In genomic region chr1:94538243-94538827, GRCh38 we compare ENCODE assay signal across 14 cellular contexts. TPM values are rescaled to one million over a fixed set of nuclear protein-coding genes. Genes with fewer than 3 reads are reported as not detected.
DNase-seq lines count a peak whose midpoint lies in the region; ATAC-seq and TF ChIP-seq lines count a peak whose summit lies in the region.
"Had no signal": no experiment of that assay in that cellular context is flagged by ENCODE, and none has a peak within 500 bp of the region (broad histone marks: within the 10 kb centered on the region; RNA-seq: fewer than 3 reads in every experiment).

No MANE protein-coding gene starts in this region.

- H3K9me3 Mint-ChIP-seq in CD8-positive, alpha-beta T cell: no peaks in the 10 kb centered on the region

- peaks cover 20% of the 10 kb centered on the region for H3K4me1 Mint-ChIP-seq in CD8-positive, alpha-beta T cell (ENCODE audit: low read depth)

- H3K9ac ChIP-seq in adipocyte (ENCODE audit: low read length) (peak overlapping the region; percentile 87), rectal smooth muscle tissue (ENCODE audit: low read length) (no peak overlapping the region)

- no peak for TF ChIP-seq EP300 in gastroesophageal sphincter (IDR thresholded peaks at IDR 0.05)

- no peak for TF ChIP-seq POLR2A in gastroesophageal sphincter (IDR thresholded peaks at IDR 0.05)

- 67% methylated on average over 6 of the region's 6 CpGs for WGBS in right cardiac atrium
- 53 to 68% methylated on average over 3 to 6 of the region's 6 CpGs for WGBS in gastroesophageal sphincter (ENCODE audit: low coverage in 1 of 2), 2 donors

- H3K4me3 Mint-ChIP-seq in CD8-positive, alpha-beta T cell: no peak overlapping the region

- H3K27ac Mint-ChIP-seq in CD8-positive, alpha-beta T cell: no peak overlapping the region

- H3K36me3 Mint-ChIP-seq in CD8-positive, alpha-beta T cell: no peaks in the 10 kb centered on the region

- peaks cover 53% of the 10 kb centered on the region for H3K4me1 ChIP-seq in adipocyte (ENCODE audit: control insufficient read depth, insufficient read depth, low read length)
- peaks cover 3% of the 10 kb centered on the region for H3K4me1 ChIP-seq in right cardiac atrium (ENCODE audit: control insufficient read depth, insufficient read depth, low read length)
- H3K4me1 ChIP-seq in rectal smooth muscle tissue (ENCODE audit: control insufficient read depth, insufficient read depth, low read length): peaks cover 2% of the 10 kb centered on the region
- peaks cover 0 to 27% (median 9%) of the 10 kb centered on the region in 3 donors for H3K4me1 ChIP-seq in gastroesophageal sphincter
- H3K4me1 ChIP-seq in CD8-positive, alpha-beta T cell (ENCODE audit: insufficient read depth, low read length): peaks cover 4% of the 10 kb centered on the region

- DNase-seq in Ammon's horn (ENCODE audit: low spot score) (peak; percentile 39), adipocyte (ENCODE audit: low read depth) (no peak), right cardiac atrium (no peak), NCI-H2227 treated with DMSO at 0.1 percent for 48 hours (lab: John Stamatoyannopoulos, UW) (no peak)
- DNase-seq in CD8-positive, alpha-beta T cell: no peak
- DNase-seq: activated CD4-positive, alpha-beta T cell treated with anti-CD3 and anti-CD28 coated beads for 1 hour; activated T-cell treated with anti-CD3 and anti-CD28 coated beads, Interleukin-2, amount 50 U/mL, for 48 hours; GF-D8; SIG-M5 had no signal

- ATAC-seq in right cardiac atrium (no peak), gastroesophageal sphincter (no peak), esophagus mucosa (no peak)
- no peak for ATAC-seq in CD8-positive, alpha-beta T cell
- ATAC-seq: left lobe of liver had no signal

- intact Hi-C loops in right cardiac atrium (cut with DNase I): loop anchor here in 1 of 4 donors (10.0 kb wide), 1 partner anchor 56 kb away; no protein-coding TSS in a partner anchor
- intact Hi-C loops in CD8-positive, alpha-beta T cell (cut with DNase I, micrococcal nuclease): no loop called here

- CTCF ChIA-PET in CD8-positive, alpha-beta T cell (lab: Charles Lee): no interaction called here

- TF ChIP-seq CTCF in gastroesophageal sphincter (IDR thresholded peaks at IDR 0.05): no peak
- TF ChIP-seq CTCF in CD8-positive, alpha-beta T cell (IDR thresholded peaks at IDR 0.05): no peak

- H3K4me3 ChIP-seq in adipocyte (ENCODE audit: low read length) (peak overlapping the region; percentile 89), right cardiac atrium (ENCODE audit: low read length) (peak overlapping the region; percentile 13), rectal smooth muscle tissue (ENCODE audit: low read length) (peak overlapping the region; percentile 16), gastroesophageal sphincter (peak overlapping the region in 1 of 2 donors; percentile 74)
- no peak overlapping the region for H3K4me3 ChIP-seq in CD8-positive, alpha-beta T cell (ENCODE audit: low read depth, low read length)

- no peaks in the 10 kb centered on the region for H3K9me3 ChIP-seq in adipocyte (ENCODE audit: control insufficient read depth, low read length)
- no peaks in the 10 kb centered on the region for H3K9me3 ChIP-seq in right cardiac atrium (ENCODE audit: control insufficient read depth, low read length)
- H3K9me3 ChIP-seq in gastroesophageal sphincter: no peaks in the 10 kb centered on the region
- no peaks in the 10 kb centered on the region for H3K9me3 ChIP-seq in CD8-positive, alpha-beta T cell (ENCODE audit: low read length)

- H3K27me3 Mint-ChIP-seq in CD8-positive, alpha-beta T cell (ENCODE audit: low read depth): peaks cover 43% of the 10 kb centered on the region

- no peaks in the 10 kb centered on the region for H3K27me3 ChIP-seq in adipocyte (replicated peaks; ENCODE audit: control insufficient read depth, insufficient read depth, low read length)
- no peaks in the 10 kb centered on the region for H3K27me3 ChIP-seq in right cardiac atrium (ENCODE audit: control insufficient read depth, insufficient read depth)
- no peaks in the 10 kb centered on the region for H3K27me3 ChIP-seq in rectal smooth muscle tissue (ENCODE audit: control insufficient read depth, insufficient read depth, low read length)
- H3K27me3 ChIP-seq in gastroesophageal sphincter: peaks cover 17% of the 10 kb centered on the region
- peaks cover 13% of the 10 kb centered on the region for H3K27me3 ChIP-seq in CD8-positive, alpha-beta T cell (ENCODE audit: insufficient read depth, low read length)

- H3K27ac ChIP-seq in right cardiac atrium (ENCODE audit: low read length): peak overlapping the region; percentile 64
- no peak overlapping the region for H3K27ac ChIP-seq in rectal smooth muscle tissue (ENCODE audit: low read depth, low read length)
- peak overlapping the region in 2 of 4 donors; percentile 12 to 43 for H3K27ac ChIP-seq in gastroesophageal sphincter
- H3K27ac ChIP-seq in CD8-positive, alpha-beta T cell (ENCODE audit: low read depth, low read length): no peak overlapping the region
- H3K27ac ChIP-seq: C4-2B had no signal

- H3K36me3 ChIP-seq in adipocyte (ENCODE audit: control insufficient read depth, insufficient read depth, low read length, severe bottlenecking) (peaks cover 65% of the 10 kb centered on the region), rectal smooth muscle tissue (ENCODE audit: control insufficient read depth, insufficient read depth, low read length) (no peaks in the 10 kb centered on the region), gastroesophageal sphincter (peaks cover 0 to 24% of the 10 kb centered on the region in 2 donors)
- H3K36me3 ChIP-seq in CD8-positive, alpha-beta T cell (ENCODE audit: insufficient read depth, low read length): no peaks in the 10 kb centered on the region

- POLR2A ChIA-PET in CD8-positive, alpha-beta T cell (lab: Charles Lee): no interaction called here

RNA-seq across cellular contexts. Expression of gene F3, which starts 3.2 kb away (rescaled TPM):
- total RNA-seq in right cardiac atrium: 10 to 100 TPM; 18.8 to 26.4 (median 20.0) TPM
- 16.7 TPM for polyA plus RNA-seq in right cardiac atrium
- total RNA-seq in gastroesophageal sphincter: 100 to 1,000 TPM in 1 of 4 donors, 10 to 100 TPM in 3; 15.4 to 110 (median 19.0) TPM
- total RNA-seq in esophagus mucosa: 18.4 TPM
- total RNA-seq in CD8-positive, alpha-beta T cell: not detected

Comparison
In these comparisons a context has a peak if more than half of its experiments do, and no peak if none do; other contexts are left out.
1. RNA of gene F3, which starts 3.2 kb away (total RNA-seq): 18.8 to 26.4 TPM in right cardiac atrium, 15.4 to 110 TPM in gastroesophageal sphincter and 18.4 TPM in esophagus mucosa (single experiment); not detected in CD8-positive, alpha-beta T cell; every median in the first group is over 10 times any median in the second.